13 cellular contexts compared by ENCODE assay signal in genomic region chr15:71813723-71814470, GRCh38. TPM values are rescaled to one million over a fixed set of nuclear protein-coding genes. Genes with fewer than 3 reads are reported as not detected.
A peak's percentile ranks its signal among the peaks of the same experiment; 100 is the strongest.
DNase-seq lines count a peak whose midpoint lies in the region; ATAC-seq and TF ChIP-seq lines count a peak whose summit lies in the region.
"Had no signal": no experiment of that assay in that cellular context is flagged by ENCODE, and none has a peak within 500 bp of the region (broad histone marks: within the 10 kb centered on the region; RNA-seq: fewer than 3 reads in every experiment).

No MANE protein-coding gene starts in this region.

- peaks cover 5 to 11% of the 10 kb centered on the region in 2 experiments; a peak in 3 of 4 replicates for H3K4me1 Mint-ChIP-seq in H9
- no peaks in the 10 kb centered on the region for H3K4me1 Mint-ChIP-seq in stimulated activated naive B cell treated with anti-CD40 and anti-IgM and Interleukin-4, amounts not matched to agents 10 μg/mL and 1 μg/mL and 100 μg/mL, for 72 hours

- no peak overlapping the region for H3K4ac ChIP-seq in H9 (ENCODE audit: low read depth, low read length)

- no peak overlapping the region for H3K18ac ChIP-seq in H9 (ENCODE audit: insufficient read length, low read depth, low read length)

- H2BK12ac ChIP-seq in H9 (ENCODE audit: insufficient read length, low read depth, low read length): no peak overlapping the region

- no CpG with 5 or more reads among the region's 9 CpGs for whole genome bisulfite sequencing in H9 (ENCODE audit: extremely low coverage, insufficient read length, low lambda C conversion rate)
- WGBS in esophagus muscularis mucosa: 93% methylated on average over 6 of the region's 9 CpGs

- ATAC-seq in stimulated activated naive B cell treated with anti-CD40 and anti-IgM and Interleukin-4, amounts not matched to agents 10 μg/mL and 1 μg/mL and 100 μg/mL, for 72 hours (replicated peaks): no peak

- H2BK120ac ChIP-seq in H9 (ENCODE audit: low read depth, low read length, poor library complexity, severe bottlenecking): no peak overlapping the region

- H4K91ac ChIP-seq in H9 (ENCODE audit: insufficient read length, low read depth, low read length): no peak overlapping the region

- H3K4me1 ChIP-seq in H9 (ENCODE audit: insufficient read depth, low read length) (no peaks in the 10 kb centered on the region), esophagus muscularis mucosa (peaks cover 0 to 5% (median 0%) of the 10 kb centered on the region in 4 donors), osteoblast (ENCODE audit: insufficient read depth, low read length) (no peaks in the 10 kb centered on the region)
- H3K4me1 ChIP-seq: BE2C, Caco-2, HAP-1 had no signal

- H3K14ac ChIP-seq in H9 (ENCODE audit: insufficient read depth, low read length): peak overlapping the region; percentile 23; the same call in 1 of the 2 replicates

- no peak overlapping the region for H3T11ph ChIP-seq in H9 (ENCODE audit: low read length)

- H2BK15ac ChIP-seq in H9 (ENCODE audit: low read depth, low read length): no peak overlapping the region

- in situ Hi-C loops in GM13976 (cut with MboI; ENCODE audit: low sequenced_read_pairs, unreplicated experiment): no loop called here

- no peaks in the 10 kb centered on the region for H3K27me3 ChIP-seq in H9 (ENCODE audit: insufficient read depth, low read length)
- no peaks in the 10 kb centered on the region for H3K27me3 ChIP-seq in esophagus muscularis mucosa
- no peaks in the 10 kb centered on the region for H3K27me3 ChIP-seq in osteoblast (ENCODE audit: insufficient read depth, low read length)
- H3K27me3 ChIP-seq: BE2C had no signal

- H3K27ac Mint-ChIP-seq in H9: no peak overlapping the region
- H3K27ac Mint-ChIP-seq in stimulated activated naive B cell treated with anti-CD40 and anti-IgM and Interleukin-4, amounts not matched to agents 10 μg/mL and 1 μg/mL and 100 μg/mL, for 72 hours: peak overlapping the region; percentile 2
- H3K27ac Mint-ChIP-seq: CD4-positive, alpha-beta T cell had no signal

- H3K4me2 ChIP-seq in H9 (ENCODE audit: insufficient read depth, insufficient read length, low read length): no peak overlapping the region
- no peak overlapping the region for H3K4me2 ChIP-seq in osteoblast (ENCODE audit: insufficient read depth, low read length)

- H3K23ac ChIP-seq in H9 (ENCODE audit: insufficient read length, low read depth, low read length): no peak overlapping the region

- H3K56ac ChIP-seq in H9 (ENCODE audit: insufficient read length, low read depth, low read length): no peak overlapping the region

- H3K4me3 Mint-ChIP-seq in H9: no peak overlapping the region
- H3K4me3 Mint-ChIP-seq in stimulated activated naive B cell treated with anti-CD40 and anti-IgM and Interleukin-4, amounts not matched to agents 10 μg/mL and 1 μg/mL and 100 μg/mL, for 72 hours: no peak overlapping the region
- H3K4me3 Mint-ChIP-seq: CD4-positive, alpha-beta T cell had no signal

- H3K27ac ChIP-seq in H9 (ENCODE audit: insufficient read length, low read depth, low read length) (no peak overlapping the region), esophagus muscularis mucosa (replicated peaks in 1 of 4) (no peak overlapping the region), osteoblast (ENCODE audit: low read depth, low read length) (no peak overlapping the region)

- H2AK5ac ChIP-seq in H9 (ENCODE audit: insufficient read length, low read length): no peak overlapping the region

- H3K79me1 ChIP-seq in H9 (ENCODE audit: insufficient read depth, low read depth, low read length, poor library complexity, severe bottlenecking): no peaks in the 10 kb centered on the region

- H4K5ac ChIP-seq in H9 (ENCODE audit: insufficient read length, low read depth, low read length): no peak overlapping the region

- peaks cover 0 to 4% (median 2%) of the 10 kb centered on the region in 3 experiments; a peak in 4 of 7 replicates for H3K36me3 Mint-ChIP-seq in H9 (ENCODE audit: insufficient read depth in 1 of 3, low read depth in 3 of 3)
- H3K36me3 Mint-ChIP-seq in stimulated activated naive B cell treated with anti-CD40 and anti-IgM and Interleukin-4, amounts not matched to agents 10 μg/mL and 1 μg/mL and 100 μg/mL, for 72 hours: peaks cover 2 to 4% of the 10 kb centered on the region in 2 donors

- TF ChIP-seq POLR2A in esophagus muscularis mucosa (IDR thresholded peaks at IDR 0.05; ENCODE audit: low read depth): no peak

- H3K27me3 Mint-ChIP-seq in H9 (ENCODE audit: low read depth): no peaks in the 10 kb centered on the region
- H3K27me3 Mint-ChIP-seq in stimulated activated naive B cell treated with anti-CD40 and anti-IgM and Interleukin-4, amounts not matched to agents 10 μg/mL and 1 μg/mL and 100 μg/mL, for 72 hours: no peaks in the 10 kb centered on the region
- H3K27me3 Mint-ChIP-seq: CD4-positive, alpha-beta T cell had no signal

- H4K8ac ChIP-seq in H9 (replicated peaks; ENCODE audit: insufficient read length, low read depth, low read length): no peak overlapping the region

- H3K9ac ChIP-seq in H9 (ENCODE audit: extremely low read depth, insufficient read length, low read length): no peak overlapping the region

- H3K36me3 ChIP-seq in esophagus muscularis mucosa: no peaks in the 10 kb centered on the region
- no peaks in the 10 kb centered on the region for H3K36me3 ChIP-seq in osteoblast (ENCODE audit: insufficient read depth, low read length)
- H3K36me3 ChIP-seq: BE2C, HAP-1 had no signal

- H4K20me1 ChIP-seq in H9 (ENCODE audit: control insufficient read depth, insufficient read depth, insufficient read length) (no peaks in the 10 kb centered on the region), osteoblast (ENCODE audit: insufficient read depth, low read length) (no peaks in the 10 kb centered on the region)

- H3K4me3 ChIP-seq in esophagus muscularis mucosa (no peak overlapping the region), osteoblast (ENCODE audit: insufficient read depth, low read length) (no peak overlapping the region)
- H3K4me3 ChIP-seq: HAP-1 had no signal

- intact Hi-C loops in esophagus muscularis mucosa (cut with DNase I): no loop called here

- H3K23me2 ChIP-seq in H9 (ENCODE audit: insufficient read length, low read depth, low read length, poor library complexity, severe bottlenecking): no peaks in the 10 kb centered on the region

- H2BK20ac ChIP-seq in H9 (ENCODE audit: low read depth, low read length, poor library complexity, severe bottlenecking): no peak overlapping the region

- H3K9me3 ChIP-seq in H9 (ENCODE audit: control insufficient read depth, low read depth, low read length): no peaks in the 10 kb centered on the region
- no peaks in the 10 kb centered on the region for H3K9me3 ChIP-seq in esophagus muscularis mucosa
- H3K9me3 ChIP-seq in osteoblast (ENCODE audit: low read depth, low read length): no peaks in the 10 kb centered on the region
- H3K9me3 ChIP-seq: Caco-2, HAP-1 had no signal

- H3K9me3 Mint-ChIP-seq in H9: peaks cover 0 to 3% of the 10 kb centered on the region in 2 experiments; a peak in 2 of 5 replicates
- peaks cover 2 to 5% of the 10 kb centered on the region in 2 donors for H3K9me3 Mint-ChIP-seq in stimulated activated naive B cell treated with anti-CD40 and anti-IgM and Interleukin-4, amounts not matched to agents 10 μg/mL and 1 μg/mL and 100 μg/mL, for 72 hours

- DNase-seq in H9 (no peak), esophagus muscularis mucosa (ENCODE audit: extremely low spot score) (peak; percentile 88), osteoblast (ENCODE audit: insufficient read length, low spot score, missing footprints) (peak; percentile 63), CD1c-positive myeloid dendritic cell (ENCODE audit: extremely low spot score) (no peak), GM13976 (ENCODE audit: low spot score) (no peak)
- no peak for DNase-seq in stimulated activated naive B cell treated with anti-CD40 and anti-IgM and Interleukin-4, amounts not matched to agents 10 μg/mL and 1 μg/mL and 100 μg/mL, for 72 hours
- DNase-seq in activated effector memory CD4-positive, alpha-beta T cell treated with Interleukin-2 at 50 U/mL for 16 hours: no peak
- DNase-seq: ACHN; BE2C; C1 segment of cervical spinal cord; Caco-2; CD4-positive, alpha-beta T cell had no signal

- TF ChIP-seq EP300 in esophagus muscularis mucosa (IDR thresholded peaks at IDR 0.05): no peak

- no peak overlapping the region for H2BK5ac ChIP-seq in H9 (ENCODE audit: insufficient read length, low read length)

- no peak overlapping the region for H2AFZ ChIP-seq in H9 (ENCODE audit: low read length)
- no peak overlapping the region for H2AFZ ChIP-seq in osteoblast (ENCODE audit: low read length)

- H3K79me2 ChIP-seq in H9 (ENCODE audit: insufficient read depth, low read length) (no peaks in the 10 kb centered on the region), osteoblast (ENCODE audit: insufficient read depth, low read length) (no peaks in the 10 kb centered on the region)

- TF ChIP-seq CTCF in H9 (conservative IDR thresholded peaks at IDR 0.05) (no peak), esophagus muscularis mucosa (IDR thresholded peaks at IDR 0.05) (no peak), osteoblast (IDR thresholded peaks at IDR 0.05; ENCODE audit: extremely low read depth, low read depth, low read length) (no peak), GM13976 (IDR thresholded peaks at IDR 0.05; ENCODE audit: borderline replicate concordance, control extremely low read depth, extremely low read depth, insufficient read depth, missing control alignments) (no peak)

RNA-seq across cellular contexts. Expression of gene NR2E3, which starts 3.5 kb away (rescaled TPM):
- total RNA-seq in H9 (2021) (0.31 and 0.35 TPM in 2 replicates), esophagus muscularis mucosa (not detected), osteoblast (under 0.01 TPM in 2 replicates)
- total RNA-seq: Caco-2; CD4-positive, alpha-beta T cell had no signal

Comparison
In these comparisons a context has a peak if more than half of its experiments do, and no peak if none do; other contexts are left out.
1. DNase-seq: peak in esophagus muscularis mucosa (single experiment) and osteoblast (single experiment); none in H9 (single experiment), stimulated activated naive B cell treated with anti-CD40 and anti-IgM and Interleukin-4, amounts not matched to agents 10 μg/mL and 1 μg/mL and 100 μg/mL, for 72 hours (single experiment), CD1c-positive myeloid dendritic cell (single experiment), activated effector memory CD4-positive, alpha-beta T cell treated with Interleukin-2 at 50 U/mL for 16 hours (single experiment) and GM13976 (single experiment).